Comparison of ENCODE assay signal across 22 cellular contexts in genomic region chr10:77687621-77688020, GRCh38. TPM values are rescaled to one million over a fixed set of nuclear protein-coding genes. Genes with fewer than 3 reads are reported as not detected.
A peak's percentile ranks its signal among the peaks of the same experiment; 100 is the strongest.
DNase-seq lines count a peak whose midpoint lies in the region; ATAC-seq and TF ChIP-seq lines count a peak whose summit lies in the region.
"Had no signal": no experiment of that assay in that cellular context is flagged by ENCODE, and none has a peak within 500 bp of the region (broad histone marks: within the 10 kb centered on the region; RNA-seq: fewer than 3 reads in every experiment).

No MANE protein-coding gene starts in this region.

- ATAC-seq in PC-3: peak; percentile 66
- ATAC-seq: SK-N-SH treated with all-trans-retinoic acid at 6 μM for 48 hours, T-cell had no signal

- H3K4me2 ChIP-seq in PC-3 (ENCODE audit: low read length): no peak overlapping the region

- no peaks in the 10 kb centered on the region for H4K20me1 ChIP-seq in PC-3 (ENCODE audit: low read length)

- H3K27ac Mint-ChIP-seq in HFFc6: no peak overlapping the region
- no peak overlapping the region for H3K27ac Mint-ChIP-seq in immature natural killer cell
- H3K27ac Mint-ChIP-seq: T-cell had no signal

- H3K27me3 Mint-ChIP-seq in HFFc6 (ENCODE audit: insufficient read depth) (peaks cover 54% of the 10 kb centered on the region), immature natural killer cell (ENCODE audit: low read depth in 3 of 3) (peaks cover 2 to 9% (median 5%) of the 10 kb centered on the region in 3 donors)

- H3K9me2 ChIP-seq in PC-3 (replicated peaks; ENCODE audit: low read length): no peaks in the 10 kb centered on the region

- H3K9me3 Mint-ChIP-seq in HFFc6: no peaks in the 10 kb centered on the region
- peaks cover 0 to 1% (median 0%) of the 10 kb centered on the region in 6 donors for H3K9me3 Mint-ChIP-seq in immature natural killer cell
- H3K9me3 Mint-ChIP-seq: T-cell had no signal

- DNase-seq in HFFc6: no peak
- DNase-seq in PC-3: peak; percentile 39
- peak; percentile 29 for DNase-seq in iPS-NIHi11 (ENCODE audit: low spot score)
- DNase-seq in stimulated activated CD4-positive, alpha-beta T cell treated with anti-CD3 and anti-CD28 coated beads, Interleukin-1b, Interleukin-23, amount 100 ng/mL, for 48 hours: no peak
- no peak for DNase-seq in immature natural killer cell
- no peak for DNase-seq in NCI-H187 treated with DMSO at 0.1 percent for 48 hours (lab: John Stamatoyannopoulos, UW)
- DNase-seq: ACHN, DMS79 treated with DMSO at 0.1 percent for 48 hours, Kasumi-1, MG63, NCI-H1048, NCI-H1436, NCI-H2081 treated with DMSO at 0.1 percent for 48 hours, NCI-H2227 treated with DMSO at 0.1 percent for 48 hours, NCI-H526, OCI-M1, SHP77, T-cell had no signal

- H3K4me3 Mint-ChIP-seq in HFFc6 (no peak overlapping the region), immature natural killer cell (no peak overlapping the region)
- H3K4me3 Mint-ChIP-seq: T-cell had no signal

- H3K9me3 ChIP-seq in PC-3 (ENCODE audit: low read length): no peaks in the 10 kb centered on the region
- H3K9me3 ChIP-seq: HAP-1, MG63 had no signal

- H3K4me1 Mint-ChIP-seq in HFFc6 (ENCODE audit: low read depth): peaks cover 2% of the 10 kb centered on the region
- H3K4me1 Mint-ChIP-seq in immature natural killer cell: no peaks in the 10 kb centered on the region
- H3K4me1 Mint-ChIP-seq: T-cell had no signal

- H3K9ac ChIP-seq in PC-3 (ENCODE audit: low read length): no peak overlapping the region

- H3F3A ChIP-seq in PC-3 (ENCODE audit: low read length, unreplicated experiment): no peaks in the 10 kb centered on the region

- CTCF ChIA-PET in PC-3 (lab: Charles Lee): interaction anchor here (0.7 kb wide), 1 partner anchor 332 kb away, joined by 3 read pairs; no protein-coding TSS in a partner anchor

- POLR2A ChIA-PET in PC-3 (lab: Charles Lee; ENCODE audit: unreplicated experiment): interaction anchor here (0.6 kb wide), 1 partner anchor 102 kb away, joined by 5 read pairs; no protein-coding TSS in a partner anchor

- H3K27ac ChIP-seq in PC-3 (ENCODE audit: low read length): no peak overlapping the region
- H3K27ac ChIP-seq: C4-2B had no signal

- H2AFZ ChIP-seq in PC-3 (ENCODE audit: low read length): no peak overlapping the region

- BruUV-seq in PC-3 (replicated peaks; lab: Mats Ljungman, UMichigan): no TSS peak

- no peak overlapping the region for H3K4me3 ChIP-seq in PC-3 (ENCODE audit: low read length)
- H3K4me3 ChIP-seq: HAP-1, MG63 had no signal

- TF ChIP-seq CTCF in GM12873 (IDR thresholded peaks at IDR 0.05; ENCODE audit: insufficient read depth, low read depth, low read length, missing control alignments) (peak; percentile 5), HFFc6 (IDR thresholded peaks at IDR 0.05) (peak; percentile 12; the same call in 1 of the 2 replicates), PC-3 (conservative IDR thresholded peaks at IDR 0.05; ENCODE audit: low read depth, low read length) (peak; percentile 52)

- H3K36me3 Mint-ChIP-seq in HFFc6 (ENCODE audit: low read depth): no peaks in the 10 kb centered on the region
- H3K36me3 Mint-ChIP-seq in immature natural killer cell: no peaks in the 10 kb centered on the region
- H3K36me3 Mint-ChIP-seq: T-cell had no signal

- H3K27me3 ChIP-seq in PC-3 (ENCODE audit: low read length): peaks cover 56% of the 10 kb centered on the region

- no peaks in the 10 kb centered on the region for H3K4me1 ChIP-seq in PC-3 (ENCODE audit: insufficient read depth, low read length)
- H3K4me1 ChIP-seq: HAP-1 had no signal

- intact Hi-C loops in PC-3 (cut with micrococcal nuclease): no loop called here

- no peaks in the 10 kb centered on the region for H3K36me3 ChIP-seq in PC-3 (ENCODE audit: low read depth, low read length)
- H3K36me3 ChIP-seq: HAP-1, MG63 had no signal

- H3K79me2 ChIP-seq in PC-3 (ENCODE audit: low read length): no peaks in the 10 kb centered on the region

RNA-seq across cellular contexts. Expression of gene KCNMA1, which starts 50.0 kb away (rescaled TPM):
- total RNA-seq in HFFc6 (2021; fragmentation: NEBNext Ultra II Directional; extraction: Animal tissue kit (Norgen Biotek cat#: 25700)): 100 to 1,000 TPM in 2 of 6 experiments, 10 to 100 TPM in 4; 87.1 to 191 (median 93.5) TPM
- total RNA-seq in PC-3 (2014; rRNA removed): 143 and 193 TPM in 2 replicates
- not detected for polyA plus RNA-seq in immature natural killer cell

Comparison
In these comparisons a context has a peak if more than half of its experiments do, and no peak if none do; other contexts are left out.
1. DNase-seq: peak in PC-3 (single experiment) and iPS-NIHi11 (single experiment); none in HFFc6 (single experiment), stimulated activated CD4-positive, alpha-beta T cell treated with anti-CD3 and anti-CD28 coated beads, Interleukin-1b, Interleukin-23, amount 100 ng/mL, for 48 hours (single experiment), immature natural killer cell (0 of 3) and NCI-H187 treated with DMSO at 0.1 percent for 48 hours (single experiment).
2. Peak in every context shown above with its lines, with median percentiles within 50 percentile points of each other: CTCF ChIP-seq.